Comparison of ENCODE assay signal across 20 cellular contexts in the genomic region with DNA sequence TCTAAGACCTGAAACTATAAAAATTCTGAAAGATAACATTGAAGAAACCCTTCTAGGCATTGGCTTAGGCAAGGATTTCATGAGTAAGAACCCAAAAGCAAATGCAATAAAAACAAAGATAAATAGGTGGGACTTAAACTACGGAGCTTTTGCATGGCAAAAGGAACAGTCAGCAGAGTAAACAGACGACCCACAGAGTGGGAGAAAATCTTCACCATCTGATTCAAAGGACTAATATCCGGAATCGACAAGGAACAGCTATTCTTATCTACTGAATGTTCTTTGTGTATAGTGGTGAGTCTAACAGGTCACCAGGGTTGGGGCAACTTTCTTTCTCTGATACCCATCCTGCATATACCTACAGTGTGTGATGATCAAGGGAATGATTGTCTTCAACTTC.
"Had no signal": no experiment of that assay in that cellular context is flagged by ENCODE, and none has a peak within 500 bp of the region (broad histone marks: within the 10 kb centered on the region; RNA-seq: fewer than 3 reads in every experiment).

No MANE protein-coding gene starts in this region.

- ATAC-seq: activated T-helper 17 cell treated with anti-CD3 and anti-CD28 coated beads, Interleukin-2, amount 50 U/mL, for 72 hours; T-helper 17 cell had no signal

- DNase-seq: activated CD4-positive, alpha-beta memory T cell treated with anti-CD3 and anti-CD28 coated beads for 36 hours; activated CD4-positive, alpha-beta T cell treated with anti-CD3 and anti-CD28 coated beads, Interleukin-2, amount 10 ng/mL, durations not matched to agents 7 days and 5 days; activated CD4-positive, CD25-positive, alpha-beta regulatory T cell; activated CD8-positive, alpha-beta memory T cell treated with anti-CD3 and anti-CD28 coated beads for 24 hours; activated gamma-delta T cell; activated naive CD4-positive, alpha-beta T cell treated with anti-CD3 and anti-CD28 coated beads for 36 hours; activated T-cell treated with anti-CD3 and anti-CD28 coated beads for 4 hours; activated T-cell treated with anti-CD3 and anti-CD28 coated beads, Interleukin-2, amount 50 U/mL, for 48 hours; Kasumi-1; KBM-7; NCI-H1105 treated with DMSO at 0.1 percent for 48 hours; NCI-H1436 treated with DMSO at 0.1 percent for 48 hours; NCI-H187; NCI-H2081; NCI-H446; NCI-H524; SHP77 treated with DMSO at 0.1 percent for 48 hours; T-helper 17 cell; T-helper 9 cell had no signal
